12 cellular contexts compared by ENCODE assay signal in the genomic region with DNA sequence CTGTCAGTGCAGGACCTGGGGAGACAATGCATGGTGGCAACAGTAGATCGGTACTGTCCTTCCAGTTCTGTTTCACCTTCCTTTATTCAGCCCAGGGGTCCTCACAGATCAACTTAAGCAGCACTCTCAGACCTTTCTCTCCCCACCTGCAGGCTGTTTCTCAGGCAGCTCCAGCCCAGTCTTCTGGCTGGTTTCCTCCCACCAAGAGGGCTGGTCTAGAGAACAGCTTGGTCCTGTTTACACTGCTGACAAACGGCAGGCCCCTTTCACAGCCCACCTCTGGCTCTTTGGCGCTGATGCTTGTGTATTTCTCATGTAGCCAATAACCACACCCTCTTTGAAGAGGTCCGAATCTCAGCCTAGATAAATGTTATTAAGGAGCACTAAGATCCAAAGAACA.
DNase-seq lines count a peak whose midpoint lies in the region; TF ChIP-seq lines count a peak whose summit lies in the region.
"Had no signal": no experiment of that assay in that cellular context is flagged by ENCODE, and none has a peak within 500 bp of the region (broad histone marks: within the 10 kb centered on the region; RNA-seq: fewer than 3 reads in every experiment).

No MANE protein-coding gene starts in this region.

- no peak overlapping the region for H3K4me3 ChIP-seq in fibroblast of pulmonary artery (replicated peaks; ENCODE audit: low read depth, low read length)
- no peak overlapping the region for H3K4me3 ChIP-seq in effector memory CD4-positive, alpha-beta T cell (ENCODE audit: insufficient read depth, low read depth, low read length, poor library complexity, severe bottlenecking)
- H3K4me3 ChIP-seq: BLaER1 treated with 17β-estradiol and CSF1 and Interleukin-3, amounts not matched to agents 10 nM and 100 nM; esophagus squamous epithelium had no signal

- no peaks in the 10 kb centered on the region for H3K36me3 ChIP-seq in effector memory CD4-positive, alpha-beta T cell (ENCODE audit: control insufficient read depth, insufficient read depth, low read length)
- H3K36me3 ChIP-seq: esophagus squamous epithelium, WERI-Rb-1 had no signal

- no peaks in the 10 kb centered on the region for H3K27me3 Mint-ChIP-seq in activated naive CD4-positive, alpha-beta T cell treated with anti-CD3 and anti-CD28 coated beads for 36 hours (ENCODE audit: low read depth)
- H3K27me3 Mint-ChIP-seq in progenitor cell of endocrine pancreas: no peaks in the 10 kb centered on the region
- H3K27me3 Mint-ChIP-seq in chondrocyte (ENCODE audit: low read depth): no peaks in the 10 kb centered on the region

- H3K27me3 ChIP-seq in effector memory CD4-positive, alpha-beta T cell (replicated peaks; ENCODE audit: control insufficient read depth, insufficient read depth, low read length, poor library complexity, severe bottlenecking): no peaks in the 10 kb centered on the region
- H3K27me3 ChIP-seq: BLaER1 treated with 17β-estradiol and CSF1 and Interleukin-3, amounts not matched to agents 10 nM and 100 nM; esophagus squamous epithelium had no signal

- TF ChIP-seq CTCF in fibroblast of pulmonary artery (IDR thresholded peaks at IDR 0.05; ENCODE audit: low read length, missing control alignments) (no peak), progenitor cell of endocrine pancreas (IDR thresholded peaks at IDR 0.05; ENCODE audit: unreplicated experiment) (no peak), chondrocyte (IDR thresholded peaks at IDR 0.05) (no peak)

- DNase-seq in activated naive CD4-positive, alpha-beta T cell treated with anti-CD3 and anti-CD28 coated beads for 36 hours: no peak
- DNase-seq in activated naive CD4-positive, alpha-beta T cell treated with anti-CD3 and anti-CD28 coated beads, Interleukin-2, amount 50 U/mL, for 16 hours: no peak
- DNase-seq in NCI-H69 (lab: John Stamatoyannopoulos, UW) (peak; percentile 92), fibroblast of pulmonary artery (ENCODE audit: low read depth) (peak; percentile 60), progenitor cell of endocrine pancreas (ENCODE audit: low spot score, unreplicated experiment) (no peak), kidney tubule cell (ENCODE audit: low spot score) (no peak), chondrocyte (ENCODE audit: low spot score) (no peak)
- DNase-seq in effector memory CD4-positive, alpha-beta T cell: no peak
- DNase-seq: amniotic stem cell, esophagus squamous epithelium, WERI-Rb-1 had no signal

- peaks cover 56% of the 10 kb centered on the region for H3K4me1 Mint-ChIP-seq in activated naive CD4-positive, alpha-beta T cell treated with anti-CD3 and anti-CD28 coated beads for 36 hours (ENCODE audit: low read depth)
- H3K4me1 Mint-ChIP-seq in progenitor cell of endocrine pancreas (ENCODE audit: low read depth) (peaks cover 5% of the 10 kb centered on the region), chondrocyte (ENCODE audit: low read depth) (no peaks in the 10 kb centered on the region)

- H3K27ac ChIP-seq in effector memory CD4-positive, alpha-beta T cell (ENCODE audit: insufficient read depth, low read length, poor library complexity, severe bottlenecking): no peak overlapping the region
- H3K27ac ChIP-seq: BLaER1 treated with 17β-estradiol and CSF1 and Interleukin-3, amounts not matched to agents 10 nM and 100 nM; esophagus squamous epithelium; WERI-Rb-1 had no signal

- CTCF ChIA-PET in activated naive CD4-positive, alpha-beta T cell treated with anti-CD3 and anti-CD28 coated beads for 36 hours (lab: Charles Lee): interaction anchor here (0.7 kb wide), 2 partner anchors 41 to 571 kb away, joined by 4 to 5 read pairs; no protein-coding TSS in a partner anchor

- H3K4me1 ChIP-seq in effector memory CD4-positive, alpha-beta T cell (ENCODE audit: control insufficient read depth, insufficient read depth, low read length, poor library complexity, severe bottlenecking): peaks cover 11% of the 10 kb centered on the region

- no peaks in the 10 kb centered on the region for H3K9me3 ChIP-seq in effector memory CD4-positive, alpha-beta T cell (ENCODE audit: control insufficient read depth, low read length)
- H3K9me3 ChIP-seq: esophagus squamous epithelium had no signal

- intact Hi-C loops in activated naive CD4-positive, alpha-beta T cell treated with anti-CD3 and anti-CD28 coated beads for 36 hours (cut with micrococcal nuclease): no loop called here

- peak overlapping the region; percentile 5 for H3K4me3 Mint-ChIP-seq in activated naive CD4-positive, alpha-beta T cell treated with anti-CD3 and anti-CD28 coated beads for 36 hours
- H3K4me3 Mint-ChIP-seq in progenitor cell of endocrine pancreas (ENCODE audit: low read depth) (no peak overlapping the region), chondrocyte (ENCODE audit: unreplicated experiment) (no peak overlapping the region)

- H3K27ac Mint-ChIP-seq in activated naive CD4-positive, alpha-beta T cell treated with anti-CD3 and anti-CD28 coated beads for 36 hours: peak overlapping the region; percentile 69
- H3K27ac Mint-ChIP-seq in progenitor cell of endocrine pancreas: peak overlapping the region; percentile 57
- H3K27ac Mint-ChIP-seq in chondrocyte (ENCODE audit: unreplicated experiment): no peak overlapping the region

- H3K9me3 Mint-ChIP-seq in activated naive CD4-positive, alpha-beta T cell treated with anti-CD3 and anti-CD28 coated beads for 36 hours: peaks cover 5% of the 10 kb centered on the region
- H3K9me3 Mint-ChIP-seq in progenitor cell of endocrine pancreas (ENCODE audit: low read depth) (no peaks in the 10 kb centered on the region), chondrocyte (ENCODE audit: low read depth) (no peaks in the 10 kb centered on the region)

- peaks cover 23% of the 10 kb centered on the region for H3K36me3 Mint-ChIP-seq in activated naive CD4-positive, alpha-beta T cell treated with anti-CD3 and anti-CD28 coated beads for 36 hours (ENCODE audit: low read depth)
- H3K36me3 Mint-ChIP-seq in progenitor cell of endocrine pancreas (ENCODE audit: insufficient read depth): no peaks in the 10 kb centered on the region
- no peaks in the 10 kb centered on the region for H3K36me3 Mint-ChIP-seq in chondrocyte (ENCODE audit: low read depth)

Comparison
In these comparisons a context has a peak if more than half of its experiments do, and no peak if none do; other contexts are left out.
1. DNase-seq: peak in NCI-H69 (single experiment) and fibroblast of pulmonary artery (single experiment); none in activated naive CD4-positive, alpha-beta T cell treated with anti-CD3 and anti-CD28 coated beads for 36 hours (single experiment), activated naive CD4-positive, alpha-beta T cell treated with anti-CD3 and anti-CD28 coated beads, Interleukin-2, amount 50 U/mL, for 16 hours (single experiment), progenitor cell of endocrine pancreas (single experiment), effector memory CD4-positive, alpha-beta T cell (0 of 3), kidney tubule cell (single experiment) and chondrocyte (single experiment).